ENCODE assay signal across 8 cellular contexts in the genomic region with DNA sequence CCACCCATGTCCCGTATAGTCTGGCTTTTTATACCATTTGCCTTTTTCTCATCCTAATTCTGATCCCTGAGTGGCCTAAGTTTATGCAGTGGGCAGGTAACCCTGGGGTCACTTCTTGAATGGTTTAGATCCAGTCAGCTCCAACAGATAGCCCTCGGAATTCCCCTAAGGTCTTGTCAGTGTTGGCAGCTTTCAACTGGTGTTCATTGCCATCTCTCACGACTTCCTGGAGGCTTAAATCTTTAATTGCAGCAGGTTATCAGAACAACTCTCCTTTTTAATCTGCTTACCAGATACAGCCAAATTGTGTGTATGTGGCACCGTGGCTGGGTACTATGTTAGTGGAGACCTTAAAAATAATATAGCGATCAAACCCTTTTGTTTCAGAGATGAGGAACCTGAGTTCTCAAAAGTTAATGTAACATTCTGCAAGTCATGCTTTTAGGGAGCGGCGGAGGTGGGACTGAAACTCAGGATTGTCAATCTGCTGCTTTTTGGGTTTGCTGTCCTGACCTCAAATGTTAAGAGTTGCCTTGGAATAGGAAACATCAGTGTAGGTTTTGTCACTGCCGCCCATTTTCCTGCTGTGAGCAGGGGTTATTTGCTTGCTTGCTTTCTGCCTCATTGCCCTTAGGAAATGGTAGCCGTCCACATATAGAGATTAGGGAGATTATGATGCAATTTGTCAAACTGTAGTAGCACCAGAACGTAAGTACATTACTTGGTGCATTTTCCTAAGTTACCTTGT. TPM values are rescaled to one million over a fixed set of nuclear protein-coding genes. Genes with fewer than 3 reads are reported as not detected.
A peak's percentile ranks its signal among the peaks of the same experiment; 100 is the strongest.
DNase-seq lines count a peak whose midpoint lies in the region; ATAC-seq and TF ChIP-seq lines count a peak whose summit lies in the region.

No MANE protein-coding gene starts in this region.

- no peak for DNase-seq in activated T-cell treated with anti-CD3 and anti-CD28 coated beads, Interleukin-2, amount 50 U/mL, for 24 hours
- no peak for DNase-seq in activated T-cell treated with anti-CD3 and anti-CD28 coated beads, Interleukin-2, amount 50 U/mL, for 48 hours
- no peak for DNase-seq in Panc1 (ENCODE audit: low read depth, low spot score)
- DNase-seq in dorsolateral prefrontal cortex: no peak
- no peak for DNase-seq in natural killer cell treated with Interleukin-12 subunit alpha and Interleukin-12 subunit beta and Interleukin-15 and Interleukin-18, amount 100 ng/mL, for 72 hours (ENCODE audit: low spot score)
- no peak for DNase-seq in SKM-1 (lab: John Stamatoyannopoulos, UW; ENCODE audit: unreplicated experiment)
- no peak for DNase-seq in NOMO-1 treated with dmso at 0.1 percent for 144 hours (lab: John Stamatoyannopoulos, UW; ENCODE audit: unreplicated experiment)

- H3K36me3 ChIP-seq in Panc1 (ENCODE audit: control insufficient read depth, insufficient read depth, low read length): peaks cover 15% of the 10 kb centered on the region

- CTCF ChIA-PET in Panc1 (lab: Charles Lee): no interaction called here

- peak overlapping the region; percentile 98 for H3K27ac Mint-ChIP-seq in activated T-cell treated with anti-CD3 and anti-CD28 coated beads, Interleukin-2, amount 50 U/mL, for 24 hours
- H3K27ac Mint-ChIP-seq in natural killer cell treated with Interleukin-12 subunit alpha and Interleukin-12 subunit beta and Interleukin-15 and Interleukin-18, amount 100 ng/mL, for 72 hours: peak overlapping the region; percentile 93 to 99

- H3K27ac ChIP-seq in Panc1 (ENCODE audit: low read length) (peak overlapping the region; percentile 81), dorsolateral prefrontal cortex (peak overlapping the region in 56 of 59 donors; percentile 63 to 99 (median 91))

- peaks cover 54% of the 10 kb centered on the region for H3K36me3 Mint-ChIP-seq in activated T-cell treated with anti-CD3 and anti-CD28 coated beads, Interleukin-2, amount 50 U/mL, for 24 hours (ENCODE audit: low read depth)
- H3K36me3 Mint-ChIP-seq in natural killer cell treated with Interleukin-12 subunit alpha and Interleukin-12 subunit beta and Interleukin-15 and Interleukin-18, amount 100 ng/mL, for 72 hours: peaks cover 25% of the 10 kb centered on the region

- intact Hi-C loops in Panc1 (cut with micrococcal nuclease; ENCODE audit: unreplicated experiment) (no loop called here), dorsolateral prefrontal cortex (cut with DNase I) (loop anchor here in 1 of 2 donors (2.0 to 10.0 kb wide), 2 partner anchors 147 to 327 kb away; a partner anchor contains a TSS)

- H3K27me3 ChIP-seq in Panc1 (ENCODE audit: control insufficient read depth, insufficient read depth, low read length) (no peaks in the 10 kb centered on the region), dorsolateral prefrontal cortex (no peaks in the 10 kb centered on the region)

- TF ChIP-seq CTCF in Panc1 (IDR thresholded peaks at IDR 0.05) (no peak), dorsolateral prefrontal cortex (IDR thresholded peaks at IDR 0.05 in 54 of 56, conservative IDR thresholded peaks at IDR 0.05 in 2 of 56; ENCODE audit: low read depth in 1 of 56, partially characterized antibody in 56 of 56) (no peak)

- ATAC-seq in HG02588 (IDR thresholded peaks at IDR 0.05; ENCODE audit: unreplicated experiment) (peak; percentile 22), Panc1 (no peak)
- ATAC-seq in natural killer cell treated with Interleukin-12 subunit alpha and Interleukin-12 subunit beta and Interleukin-15 and Interleukin-18, amount 100 ng/mL, for 72 hours: peak; percentile 17 to 26

- no peaks in the 10 kb centered on the region for H3K27me3 Mint-ChIP-seq in activated T-cell treated with anti-CD3 and anti-CD28 coated beads, Interleukin-2, amount 50 U/mL, for 24 hours
- H3K27me3 Mint-ChIP-seq in natural killer cell treated with Interleukin-12 subunit alpha and Interleukin-12 subunit beta and Interleukin-15 and Interleukin-18, amount 100 ng/mL, for 72 hours: no peaks in the 10 kb centered on the region

- POLR2A ChIA-PET in Panc1 (lab: Charles Lee): interaction anchor here (0.6 kb wide), 1 partner anchor 148 kb away, joined by 3 read pairs; no protein-coding TSS in a partner anchor

- H3K4me3 ChIP-seq in Panc1 (ENCODE audit: low read depth in 2 of 2, low read length in 2 of 2) (peak overlapping the region; percentile 85 to 95), dorsolateral prefrontal cortex (peak overlapping the region; percentile 61 to 98 (median 87))

- peak overlapping the region; percentile 91 for H3K4me3 Mint-ChIP-seq in activated T-cell treated with anti-CD3 and anti-CD28 coated beads, Interleukin-2, amount 50 U/mL, for 24 hours
- H3K4me3 Mint-ChIP-seq in natural killer cell treated with Interleukin-12 subunit alpha and Interleukin-12 subunit beta and Interleukin-15 and Interleukin-18, amount 100 ng/mL, for 72 hours: peak overlapping the region; percentile 100

- in situ Hi-C loops in Panc1 (cut with HindIII; ENCODE audit: low pct_unique_long_range_greater_than_20kb, low sequenced_read_pairs): no loop called here

- BruUV-seq in Panc1 (replicated peaks; lab: Mats Ljungman, UMichigan): no TSS peak

- peaks cover 3% of the 10 kb centered on the region for H3K9me3 Mint-ChIP-seq in activated T-cell treated with anti-CD3 and anti-CD28 coated beads, Interleukin-2, amount 50 U/mL, for 24 hours
- H3K9me3 Mint-ChIP-seq in natural killer cell treated with Interleukin-12 subunit alpha and Interleukin-12 subunit beta and Interleukin-15 and Interleukin-18, amount 100 ng/mL, for 72 hours: no peaks in the 10 kb centered on the region

- peaks cover 21% of the 10 kb centered on the region for H3K4me1 ChIP-seq in Panc1 (ENCODE audit: control insufficient read depth, insufficient read depth, low read length)

- peaks cover 50% of the 10 kb centered on the region for H3K4me1 Mint-ChIP-seq in activated T-cell treated with anti-CD3 and anti-CD28 coated beads, Interleukin-2, amount 50 U/mL, for 24 hours (ENCODE audit: low read depth)
- peaks cover 39 to 51% of the 10 kb centered on the region in 2 donors for H3K4me1 Mint-ChIP-seq in natural killer cell treated with Interleukin-12 subunit alpha and Interleukin-12 subunit beta and Interleukin-15 and Interleukin-18, amount 100 ng/mL, for 72 hours (ENCODE audit: low read depth in 2 of 2)

- H3K9me3 ChIP-seq in Panc1 (ENCODE audit: control insufficient read depth, insufficient read depth, low read depth, low read length): no peaks in the 10 kb centered on the region

RNA-seq across cellular contexts. Expression of a gene that starts 0.8 kb away (rescaled TPM):
- total RNA-seq in Panc1 (2021; ENCODE audit: unreplicated experiment) (88.8 TPM), dorsolateral prefrontal cortex (100 to 1,000 TPM in 2 of 120 experiments, 10 to 100 TPM in 118; 37.6 to 101 (median 76.6) TPM)
- 61.6 TPM for polyA plus RNA-seq in Panc1 (2012; ENCODE audit: insufficient read length)
- 10 to 100 TPM; 67.7 to 85.5 TPM for total RNA-seq in natural killer cell treated with Interleukin-12 subunit alpha and Interleukin-12 subunit beta and Interleukin-15 and Interleukin-18, amount 100 ng/mL, for 72 hours
